In the genomic region with DNA sequence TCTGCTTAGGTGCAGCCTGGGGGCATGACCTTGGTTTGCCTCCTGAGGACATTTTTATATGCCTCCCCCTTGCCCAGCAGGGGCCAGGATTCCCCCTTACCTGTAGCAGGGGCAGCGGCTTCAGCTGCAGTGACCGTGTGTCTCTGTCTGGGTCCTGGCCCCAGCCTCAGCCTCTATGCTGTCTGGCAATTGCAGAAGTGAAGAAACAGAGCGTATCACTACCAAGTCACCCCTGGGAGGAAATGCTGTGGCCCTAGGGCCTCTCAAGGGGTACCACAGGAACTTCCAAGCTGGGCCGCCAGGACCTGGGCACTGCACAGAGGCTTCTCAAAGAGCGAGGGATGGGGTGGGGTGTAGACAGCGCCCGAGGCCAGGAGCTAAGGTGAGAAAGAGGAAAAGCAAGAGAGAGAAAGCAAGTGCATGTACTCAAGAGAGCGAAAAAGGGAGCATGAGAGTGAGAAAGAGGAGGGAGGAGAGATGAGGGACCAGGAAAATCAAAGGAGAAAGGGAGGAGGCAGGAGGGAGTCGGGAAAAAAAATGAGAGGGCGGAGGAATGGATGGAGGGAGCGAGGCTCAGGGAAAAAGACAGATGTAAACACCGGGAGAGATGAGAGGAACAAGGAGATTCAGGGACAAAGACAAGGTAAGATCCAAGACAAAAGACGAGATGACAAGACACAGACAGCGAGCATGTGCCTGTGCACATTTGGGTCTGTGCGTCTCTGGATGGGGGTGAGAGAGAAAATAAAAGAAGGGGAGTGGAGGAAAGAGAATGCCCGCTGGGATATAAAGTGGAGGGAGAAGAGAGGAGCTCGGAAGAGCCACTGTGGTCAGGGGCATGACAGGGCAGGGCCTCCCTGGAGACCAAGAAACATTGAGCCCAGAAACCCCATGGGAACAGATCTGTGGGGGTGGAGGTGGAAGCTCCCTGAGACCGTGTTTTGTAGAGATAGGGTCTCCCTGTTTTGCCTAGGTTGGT, we compare ENCODE assay signal across 1 cellular context.
TF ChIP-seq lines count a peak whose summit lies in the region.

A gene with protein sequence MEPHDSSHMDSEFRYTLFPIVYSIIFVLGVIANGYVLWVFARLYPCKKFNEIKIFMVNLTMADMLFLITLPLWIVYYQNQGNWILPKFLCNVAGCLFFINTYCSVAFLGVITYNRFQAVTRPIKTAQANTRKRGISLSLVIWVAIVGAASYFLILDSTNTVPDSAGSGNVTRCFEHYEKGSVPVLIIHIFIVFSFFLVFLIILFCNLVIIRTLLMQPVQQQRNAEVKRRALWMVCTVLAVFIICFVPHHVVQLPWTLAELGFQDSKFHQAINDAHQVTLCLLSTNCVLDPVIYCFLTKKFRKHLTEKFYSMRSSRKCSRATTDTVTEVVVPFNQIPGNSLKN (minus strand): TSS at position 199 of the 979 bp plus-strand sequence. CDS start 25,669 bp downstream, outside the sequence.

TF ChIP-seq in GM12878, 131 proteins besides CTCF, POLR2A, EP300 and RAD21 (continued from another document and continues in another):
- TF ChIP-seq ZNF207 (IDR thresholded peaks at IDR 0.05; ENCODE audit: borderline replicate concordance) (no peak; the same call in 1 of the 2 replicates), BHLHE40 (IDR thresholded peaks at IDR 0.05; ENCODE audit: borderline replicate concordance in 1 of 2, low read depth in 2 of 2, low read length in 1 of 2) (peak; percentile 63 to 68), MEF2B (IDR thresholded peaks at IDR 0.05; ENCODE audit: partially characterized antibody, poor library complexity, severe bottlenecking) (peak; percentile 100), IKZF2 (IDR thresholded peaks at IDR 0.05) (peak; percentile 90 to 92), ETV6 (conservative IDR thresholded peaks at IDR 0.05 in 1 of 2, IDR thresholded peaks at IDR 0.05 in 1 of 2; ENCODE audit: borderline replicate concordance in 1 of 2, low read depth in 1 of 2) (peak in 1 of 2 experiments; percentile 69; a peak in 2 of 4 replicates), ZNF384 (IDR thresholded peaks at IDR 0.05; ENCODE audit: borderline replicate concordance, low read depth, low read length) (no peak), JUND (IDR thresholded peaks at IDR 0.05; ENCODE audit: low read depth, low read length) (no peak; the same call in 1 of the 2 replicates), SMAD1 (IDR thresholded peaks at IDR 0.05; ENCODE audit: low read depth, partially characterized antibody) (peak; percentile 69), ZNF24 (IDR thresholded peaks at IDR 0.05) (0 out of 2 replicates have a peak, but pooled peaks have one; percentile 22), MEF2A (IDR thresholded peaks at IDR 0.05; ENCODE audit: insufficient read depth, low read depth, low read length) (0 out of 2 replicates have a peak, but pooled peaks have one; percentile 7), ZBED1 (IDR thresholded peaks at IDR 0.05; ENCODE audit: borderline replicate concordance) (no peak), RCOR1 (conservative IDR thresholded peaks at IDR 0.05; ENCODE audit: low read depth, low read length) (no peak), ZNF622 (IDR thresholded peaks at IDR 0.05) (no peak), NBN (IDR thresholded peaks at IDR 0.05) (peak; percentile 94), LARP7 (IDR thresholded peaks at IDR 0.05) (peak; percentile 28; the same call in 1 of the 2 replicates), SPI1 (IDR thresholded peaks at IDR 0.05; ENCODE audit: borderline replicate concordance, insufficient read depth, low read depth, low read length) (peak; percentile 92), NFIC (IDR thresholded peaks at IDR 0.05; ENCODE audit: low read depth, low read length) (no peak), POLR2AphosphoS5 (IDR thresholded peaks at IDR 0.05; ENCODE audit: low read length) (peak; percentile 25; the same call in 1 of the 2 replicates), SUPT20H (IDR thresholded peaks at IDR 0.05; ENCODE audit: borderline replicate concordance, control insufficient read depth, low read depth, low read length) (no peak)
- TF ChIP-seq, protein P1, sequence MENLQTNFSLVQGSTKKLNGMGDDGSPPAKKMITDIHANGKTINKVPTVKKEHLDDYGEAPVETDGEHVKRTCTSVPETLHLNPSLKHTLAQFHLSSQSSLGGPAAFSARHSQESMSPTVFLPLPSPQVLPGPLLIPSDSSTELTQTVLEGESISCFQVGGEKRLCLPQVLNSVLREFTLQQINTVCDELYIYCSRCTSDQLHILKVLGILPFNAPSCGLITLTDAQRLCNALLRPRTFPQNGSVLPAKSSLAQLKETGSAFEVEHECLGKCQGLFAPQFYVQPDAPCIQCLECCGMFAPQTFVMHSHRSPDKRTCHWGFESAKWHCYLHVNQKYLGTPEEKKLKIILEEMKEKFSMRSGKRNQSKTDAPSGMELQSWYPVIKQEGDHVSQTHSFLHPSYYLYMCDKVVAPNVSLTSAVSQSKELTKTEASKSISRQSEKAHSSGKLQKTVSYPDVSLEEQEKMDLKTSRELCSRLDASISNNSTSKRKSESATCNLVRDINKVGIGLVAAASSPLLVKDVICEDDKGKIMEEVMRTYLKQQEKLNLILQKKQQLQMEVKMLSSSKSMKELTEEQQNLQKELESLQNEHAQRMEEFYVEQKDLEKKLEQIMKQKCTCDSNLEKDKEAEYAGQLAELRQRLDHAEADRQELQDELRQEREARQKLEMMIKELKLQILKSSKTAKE (IDR thresholded peaks at IDR 0.05; ENCODE audit: low read depth, poor library complexity, severe bottlenecking) = peak; percentile 14
- TF ChIP-seq, protein P2, sequence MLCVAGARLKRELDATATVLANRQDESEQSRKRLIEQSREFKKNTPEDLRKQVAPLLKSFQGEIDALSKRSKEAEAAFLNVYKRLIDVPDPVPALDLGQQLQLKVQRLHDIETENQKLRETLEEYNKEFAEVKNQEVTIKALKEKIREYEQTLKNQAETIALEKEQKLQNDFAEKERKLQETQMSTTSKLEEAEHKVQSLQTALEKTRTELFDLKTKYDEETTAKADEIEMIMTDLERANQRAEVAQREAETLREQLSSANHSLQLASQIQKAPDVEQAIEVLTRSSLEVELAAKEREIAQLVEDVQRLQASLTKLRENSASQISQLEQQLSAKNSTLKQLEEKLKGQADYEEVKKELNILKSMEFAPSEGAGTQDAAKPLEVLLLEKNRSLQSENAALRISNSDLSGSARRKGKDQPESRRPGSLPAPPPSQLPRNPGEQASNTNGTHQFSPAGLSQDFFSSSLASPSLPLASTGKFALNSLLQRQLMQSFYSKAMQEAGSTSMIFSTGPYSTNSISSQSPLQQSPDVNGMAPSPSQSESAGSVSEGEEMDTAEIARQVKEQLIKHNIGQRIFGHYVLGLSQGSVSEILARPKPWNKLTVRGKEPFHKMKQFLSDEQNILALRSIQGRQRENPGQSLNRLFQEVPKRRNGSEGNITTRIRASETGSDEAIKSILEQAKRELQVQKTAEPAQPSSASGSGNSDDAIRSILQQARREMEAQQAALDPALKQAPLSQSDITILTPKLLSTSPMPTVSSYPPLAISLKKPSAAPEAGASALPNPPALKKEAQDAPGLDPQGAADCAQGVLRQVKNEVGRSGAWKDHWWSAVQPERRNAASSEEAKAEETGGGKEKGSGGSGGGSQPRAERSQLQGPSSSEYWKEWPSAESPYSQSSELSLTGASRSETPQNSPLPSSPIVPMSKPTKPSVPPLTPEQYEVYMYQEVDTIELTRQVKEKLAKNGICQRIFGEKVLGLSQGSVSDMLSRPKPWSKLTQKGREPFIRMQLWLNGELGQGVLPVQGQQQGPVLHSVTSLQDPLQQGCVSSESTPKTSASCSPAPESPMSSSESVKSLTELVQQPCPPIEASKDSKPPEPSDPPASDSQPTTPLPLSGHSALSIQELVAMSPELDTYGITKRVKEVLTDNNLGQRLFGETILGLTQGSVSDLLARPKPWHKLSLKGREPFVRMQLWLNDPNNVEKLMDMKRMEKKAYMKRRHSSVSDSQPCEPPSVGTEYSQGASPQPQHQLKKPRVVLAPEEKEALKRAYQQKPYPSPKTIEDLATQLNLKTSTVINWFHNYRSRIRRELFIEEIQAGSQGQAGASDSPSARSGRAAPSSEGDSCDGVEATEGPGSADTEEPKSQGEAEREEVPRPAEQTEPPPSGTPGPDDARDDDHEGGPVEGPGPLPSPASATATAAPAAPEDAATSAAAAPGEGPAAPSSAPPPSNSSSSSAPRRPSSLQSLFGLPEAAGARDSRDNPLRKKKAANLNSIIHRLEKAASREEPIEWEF (IDR thresholded peaks at IDR 0.05; ENCODE audit: insufficient replicate concordance, low read depth, low read length) = peak; percentile 83
- TF ChIP-seq, protein P3, sequence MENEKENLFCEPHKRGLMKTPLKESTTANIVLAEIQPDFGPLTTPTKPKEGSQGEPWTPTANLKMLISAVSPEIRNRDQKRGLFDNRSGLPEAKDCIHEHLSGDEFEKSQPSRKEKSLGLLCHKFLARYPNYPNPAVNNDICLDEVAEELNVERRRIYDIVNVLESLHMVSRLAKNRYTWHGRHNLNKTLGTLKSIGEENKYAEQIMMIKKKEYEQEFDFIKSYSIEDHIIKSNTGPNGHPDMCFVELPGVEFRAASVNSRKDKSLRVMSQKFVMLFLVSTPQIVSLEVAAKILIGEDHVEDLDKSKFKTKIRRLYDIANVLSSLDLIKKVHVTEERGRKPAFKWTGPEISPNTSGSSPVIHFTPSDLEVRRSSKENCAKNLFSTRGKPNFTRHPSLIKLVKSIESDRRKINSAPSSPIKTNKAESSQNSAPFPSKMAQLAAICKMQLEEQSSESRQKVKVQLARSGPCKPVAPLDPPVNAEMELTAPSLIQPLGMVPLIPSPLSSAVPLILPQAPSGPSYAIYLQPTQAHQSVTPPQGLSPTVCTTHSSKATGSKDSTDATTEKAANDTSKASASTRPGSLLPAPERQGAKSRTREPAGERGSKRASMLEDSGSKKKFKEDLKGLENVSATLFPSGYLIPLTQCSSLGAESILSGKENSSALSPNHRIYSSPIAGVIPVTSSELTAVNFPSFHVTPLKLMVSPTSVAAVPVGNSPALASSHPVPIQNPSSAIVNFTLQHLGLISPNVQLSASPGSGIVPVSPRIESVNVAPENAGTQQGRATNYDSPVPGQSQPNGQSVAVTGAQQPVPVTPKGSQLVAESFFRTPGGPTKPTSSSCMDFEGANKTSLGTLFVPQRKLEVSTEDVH (IDR thresholded peaks at IDR 0.05; ENCODE audit: low read depth, partially characterized antibody) = no peak
- TF ChIP-seq, protein P4, sequence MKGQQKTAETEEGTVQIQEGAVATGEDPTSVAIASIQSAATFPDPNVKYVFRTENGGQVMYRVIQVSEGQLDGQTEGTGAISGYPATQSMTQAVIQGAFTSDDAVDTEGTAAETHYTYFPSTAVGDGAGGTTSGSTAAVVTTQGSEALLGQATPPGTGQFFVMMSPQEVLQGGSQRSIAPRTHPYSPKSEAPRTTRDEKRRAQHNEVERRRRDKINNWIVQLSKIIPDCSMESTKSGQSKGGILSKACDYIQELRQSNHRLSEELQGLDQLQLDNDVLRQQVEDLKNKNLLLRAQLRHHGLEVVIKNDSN (IDR thresholded peaks at IDR 0.05; ENCODE audit: borderline replicate concordance, extremely low read length, insufficient read depth, low read depth, low read length) = no peak
- TF ChIP-seq, protein P5, sequence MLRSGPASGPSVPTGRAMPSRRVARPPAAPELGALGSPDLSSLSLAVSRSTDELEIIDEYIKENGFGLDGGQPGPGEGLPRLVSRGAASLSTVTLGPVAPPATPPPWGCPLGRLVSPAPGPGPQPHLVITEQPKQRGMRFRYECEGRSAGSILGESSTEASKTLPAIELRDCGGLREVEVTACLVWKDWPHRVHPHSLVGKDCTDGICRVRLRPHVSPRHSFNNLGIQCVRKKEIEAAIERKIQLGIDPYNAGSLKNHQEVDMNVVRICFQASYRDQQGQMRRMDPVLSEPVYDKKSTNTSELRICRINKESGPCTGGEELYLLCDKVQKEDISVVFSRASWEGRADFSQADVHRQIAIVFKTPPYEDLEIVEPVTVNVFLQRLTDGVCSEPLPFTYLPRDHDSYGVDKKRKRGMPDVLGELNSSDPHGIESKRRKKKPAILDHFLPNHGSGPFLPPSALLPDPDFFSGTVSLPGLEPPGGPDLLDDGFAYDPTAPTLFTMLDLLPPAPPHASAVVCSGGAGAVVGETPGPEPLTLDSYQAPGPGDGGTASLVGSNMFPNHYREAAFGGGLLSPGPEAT (IDR thresholded peaks at IDR 0.05; ENCODE audit: low read depth) = peak; percentile 67
- TF ChIP-seq, protein P6, sequence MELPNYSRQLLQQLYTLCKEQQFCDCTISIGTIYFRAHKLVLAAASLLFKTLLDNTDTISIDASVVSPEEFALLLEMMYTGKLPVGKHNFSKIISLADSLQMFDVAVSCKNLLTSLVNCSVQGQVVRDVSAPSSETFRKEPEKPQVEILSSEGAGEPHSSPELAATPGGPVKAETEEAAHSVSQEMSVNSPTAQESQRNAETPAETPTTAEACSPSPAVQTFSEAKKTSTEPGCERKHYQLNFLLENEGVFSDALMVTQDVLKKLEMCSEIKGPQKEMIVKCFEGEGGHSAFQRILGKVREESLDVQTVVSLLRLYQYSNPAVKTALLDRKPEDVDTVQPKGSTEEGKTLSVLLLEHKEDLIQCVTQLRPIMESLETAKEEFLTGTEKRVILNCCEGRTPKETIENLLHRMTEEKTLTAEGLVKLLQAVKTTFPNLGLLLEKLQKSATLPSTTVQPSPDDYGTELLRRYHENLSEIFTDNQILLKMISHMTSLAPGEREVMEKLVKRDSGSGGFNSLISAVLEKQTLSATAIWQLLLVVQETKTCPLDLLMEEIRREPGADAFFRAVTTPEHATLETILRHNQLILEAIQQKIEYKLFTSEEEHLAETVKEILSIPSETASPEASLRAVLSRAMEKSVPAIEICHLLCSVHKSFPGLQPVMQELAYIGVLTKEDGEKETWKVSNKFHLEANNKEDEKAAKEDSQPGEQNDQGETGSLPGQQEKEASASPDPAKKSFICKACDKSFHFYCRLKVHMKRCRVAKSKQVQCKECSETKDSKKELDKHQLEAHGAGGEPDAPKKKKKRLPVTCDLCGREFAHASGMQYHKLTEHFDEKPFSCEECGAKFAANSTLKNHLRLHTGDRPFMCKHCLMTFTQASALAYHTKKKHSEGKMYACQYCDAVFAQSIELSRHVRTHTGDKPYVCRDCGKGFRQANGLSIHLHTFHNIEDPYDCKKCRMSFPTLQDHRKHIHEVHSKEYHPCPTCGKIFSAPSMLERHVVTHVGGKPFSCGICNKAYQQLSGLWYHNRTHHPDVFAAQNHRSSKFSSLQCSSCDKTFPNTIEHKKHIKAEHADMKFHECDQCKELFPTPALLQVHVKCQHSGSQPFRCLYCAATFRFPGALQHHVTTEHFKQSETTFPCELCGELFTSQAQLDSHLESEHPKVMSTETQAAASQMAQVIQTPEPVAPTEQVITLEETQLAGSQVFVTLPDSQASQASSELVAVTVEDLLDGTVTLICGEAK (IDR thresholded peaks at IDR 0.05; ENCODE audit: borderline replicate concordance) = peak; percentile 35; the same call in 1 of the 2 replicates
- TF ChIP-seq, protein P7, sequence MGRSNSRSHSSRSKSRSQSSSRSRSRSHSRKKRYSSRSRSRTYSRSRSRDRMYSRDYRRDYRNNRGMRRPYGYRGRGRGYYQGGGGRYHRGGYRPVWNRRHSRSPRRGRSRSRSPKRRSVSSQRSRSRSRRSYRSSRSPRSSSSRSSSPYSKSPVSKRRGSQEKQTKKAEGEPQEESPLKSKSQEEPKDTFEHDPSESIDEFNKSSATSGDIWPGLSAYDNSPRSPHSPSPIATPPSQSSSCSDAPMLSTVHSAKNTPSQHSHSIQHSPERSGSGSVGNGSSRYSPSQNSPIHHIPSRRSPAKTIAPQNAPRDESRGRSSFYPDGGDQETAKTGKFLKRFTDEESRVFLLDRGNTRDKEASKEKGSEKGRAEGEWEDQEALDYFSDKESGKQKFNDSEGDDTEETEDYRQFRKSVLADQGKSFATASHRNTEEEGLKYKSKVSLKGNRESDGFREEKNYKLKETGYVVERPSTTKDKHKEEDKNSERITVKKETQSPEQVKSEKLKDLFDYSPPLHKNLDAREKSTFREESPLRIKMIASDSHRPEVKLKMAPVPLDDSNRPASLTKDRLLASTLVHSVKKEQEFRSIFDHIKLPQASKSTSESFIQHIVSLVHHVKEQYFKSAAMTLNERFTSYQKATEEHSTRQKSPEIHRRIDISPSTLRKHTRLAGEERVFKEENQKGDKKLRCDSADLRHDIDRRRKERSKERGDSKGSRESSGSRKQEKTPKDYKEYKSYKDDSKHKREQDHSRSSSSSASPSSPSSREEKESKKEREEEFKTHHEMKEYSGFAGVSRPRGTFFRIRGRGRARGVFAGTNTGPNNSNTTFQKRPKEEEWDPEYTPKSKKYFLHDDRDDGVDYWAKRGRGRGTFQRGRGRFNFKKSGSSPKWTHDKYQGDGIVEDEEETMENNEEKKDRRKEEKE (IDR thresholded peaks at IDR 0.05) = no peak
